8 cellular contexts compared by ENCODE assay signal in the genomic region with DNA sequence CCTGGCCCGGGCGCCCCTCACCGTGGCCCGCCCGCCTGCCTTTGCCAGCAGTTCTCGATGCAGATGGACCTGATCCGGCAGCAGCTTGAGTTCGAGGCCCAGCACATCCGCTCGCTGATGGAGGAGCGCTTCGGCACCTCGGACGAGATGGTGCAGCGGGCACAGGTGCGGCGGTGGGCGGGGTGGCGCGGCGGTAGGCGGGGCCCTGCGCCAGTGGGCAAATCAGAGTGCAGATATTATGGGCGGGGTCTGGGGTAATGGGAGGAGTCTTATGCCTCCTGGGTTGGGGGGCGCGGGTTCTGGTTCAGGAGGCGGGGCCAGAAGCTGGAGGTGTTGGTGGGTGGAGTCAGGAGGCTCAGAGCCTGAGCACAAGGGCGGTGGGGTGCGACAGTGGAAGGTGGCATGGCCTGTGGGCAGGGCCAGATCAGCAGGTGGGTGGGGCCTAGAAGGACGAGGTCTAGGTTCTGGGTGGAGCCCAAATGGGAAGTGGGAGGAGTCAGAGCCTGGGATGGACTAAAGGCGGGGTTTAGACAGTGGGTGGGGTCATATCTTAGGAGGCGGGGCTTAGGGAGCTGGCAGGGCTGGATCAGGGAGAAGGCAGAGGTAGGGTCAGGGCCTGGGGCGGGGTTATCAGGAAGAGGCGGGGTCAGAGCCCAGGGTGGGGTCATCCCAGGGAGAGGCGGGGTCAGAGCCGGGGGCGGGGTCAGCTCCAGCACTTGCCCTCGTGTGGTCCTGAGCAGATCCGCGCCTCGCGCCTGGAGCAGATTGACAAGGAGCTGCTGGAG. TPM values are rescaled to one million over a fixed set of nuclear protein-coding genes. Genes with fewer than 3 reads are reported as not detected.
DNase-seq lines count a peak whose midpoint lies in the region; ATAC-seq, FAIRE-seq and TF ChIP-seq lines count a peak whose summit lies in the region.

No MANE protein-coding gene starts in this region.

- H3K27ac ChIP-seq in transverse colon, result no peak overlapping the region

- TF ChIP-seq CTCF in CD14-positive monocyte (IDR thresholded peaks at IDR 0.05) (no peak), transverse colon (IDR thresholded peaks at IDR 0.05) (no peak)

- H3K4me3 ChIP-seq in adipocyte (ENCODE audit: low read length) (no peak overlapping the region), transverse colon (no peak overlapping the region)

- ATAC-seq in HG02870 (IDR thresholded peaks at IDR 0.05; ENCODE audit: unreplicated experiment), result no peak

- peaks cover 28% of the 10 kb centered on the region for H3K27me3 ChIP-seq in adipocyte (replicated peaks; ENCODE audit: control insufficient read depth, insufficient read depth, low read length)
- H3K27me3 ChIP-seq in transverse colon, result peaks cover 92% of the 10 kb centered on the region

- H3K36me3 Mint-ChIP-seq in CD14-positive monocyte, result peaks cover 11 to 15% of the 10 kb centered on the region in 2 donors
- H3K36me3 Mint-ChIP-seq in immature natural killer cell, result no peaks in the 10 kb centered on the region

- H3K4me3 Mint-ChIP-seq in CD14-positive monocyte (peak overlapping the region in 1 of 2 donors; percentile 87), immature natural killer cell (peak overlapping the region in 4 of 5 donors; percentile 35 to 62 (median 51))

- H3K4me1 ChIP-seq in adipocyte (ENCODE audit: control insufficient read depth, insufficient read depth, low read length), result peaks cover 5% of the 10 kb centered on the region
- peaks cover 4 to 27% (median 20%) of the 10 kb centered on the region in 4 donors for H3K4me1 ChIP-seq in transverse colon

- H3K27me3 Mint-ChIP-seq in CD14-positive monocyte (ENCODE audit: low read depth in 3 of 3), result peaks cover 74 to 93% (median 87%) of the 10 kb centered on the region in 3 donors
- H3K27me3 Mint-ChIP-seq in immature natural killer cell (ENCODE audit: low read depth in 3 of 3), result peaks cover 12 to 22% (median 19%) of the 10 kb centered on the region in 3 donors

- DNase-seq in CD14-positive monocyte (ENCODE audit: low spot score) (peak; percentile 68), H54 (ENCODE audit: insufficient read length, low spot score) (peak; percentile 89), RPMI7951 (ENCODE audit: low read depth) (peak; percentile 57), adipocyte (ENCODE audit: low read depth) (peak; percentile 63), immature natural killer cell (peak; percentile 52 to 56 (median 52)), transverse colon (peak; percentile 83), NOMO-1 (lab: John Stamatoyannopoulos, UW; ENCODE audit: unreplicated experiment in 2 of 2) (no peak)

- intact Hi-C loops in CD14-positive monocyte (cut with micrococcal nuclease), result no loop called here
- intact Hi-C loops in transverse colon (cut with DNase I; ENCODE audit: low total_unique reads), result no loop called here

- TF ChIP-seq POLR2A in H54 (IDR thresholded peaks at IDR 0.05; ENCODE audit: low read depth, low read length) (no peak), transverse colon (IDR thresholded peaks at IDR 0.05) (no peak)

- no peaks in the 10 kb centered on the region for H3K9me3 ChIP-seq in adipocyte (ENCODE audit: control insufficient read depth, low read length)
- H3K9me3 ChIP-seq in transverse colon, result no peaks in the 10 kb centered on the region

- in situ Hi-C loops in transverse colon (cut with MboI; ENCODE audit: low pct_ligation_motif_present in 1 of 4, low pct_unique_long_range_greater_than_20kb in 1 of 4, low sequenced_read_pairs in 3 of 4), result no loop called here

- no peak for FAIRE-seq in H54 (lab: Jason Lieb, UNC)

- H3K36me3 ChIP-seq in adipocyte (ENCODE audit: control insufficient read depth, insufficient read depth, low read length, severe bottlenecking) (no peaks in the 10 kb centered on the region), transverse colon (no peaks in the 10 kb centered on the region)

- H3K9ac ChIP-seq in adipocyte (ENCODE audit: low read length), result no peak overlapping the region

- TF ChIP-seq EP300 in transverse colon (IDR thresholded peaks at IDR 0.05; ENCODE audit: low read depth), result no peak

- H3K27ac Mint-ChIP-seq in CD14-positive monocyte (peak overlapping the region in 1 of 7 donors; percentile 53), immature natural killer cell (peak overlapping the region in 2 of 6 donors; percentile 40 to 45)

- 4 to 18% methylated on average over 4 to 42 of the region's 42 CpGs for WGBS in transverse colon (ENCODE audit: low coverage in 1 of 2), 2 donors

- peaks cover 7 to 22% (median 11%) of the 10 kb centered on the region in 7 donors for H3K9me3 Mint-ChIP-seq in CD14-positive monocyte
- peaks cover 0 to 1% (median 0%) of the 10 kb centered on the region in 6 donors for H3K9me3 Mint-ChIP-seq in immature natural killer cell

- peaks cover 18% of the 10 kb centered on the region for H3K4me1 Mint-ChIP-seq in CD14-positive monocyte
- H3K4me1 Mint-ChIP-seq in immature natural killer cell, result peaks cover 7 to 10% of the 10 kb centered on the region in 2 donors

RNA-seq across cellular contexts. Expression of gene APC2, which starts 5.6 kb away (rescaled TPM):
- polyA plus RNA-seq in CD14-positive monocyte (not detected), immature natural killer cell (under 1 TPM in 1 of 3 donors, not detected in 2; 0.06 TPM)
- not detected in 2 replicates for total RNA-seq in RPMI7951 (2014; rRNA removed; shearing (Covaris generic))
- 1 to 10 TPM in 1 of 4 donors, under 1 TPM in 3; under 0.01 to 6.0 (median 0.36) TPM for total RNA-seq in transverse colon

RNA-seq across cellular contexts. Expression of gene RPS15, which starts 17.3 kb away (rescaled TPM):
- polyA plus RNA-seq in CD14-positive monocyte, result 1,000 to 10,000 TPM; 1,318 to 1,526 TPM
- 1,276 and 1,680 TPM in 2 replicates for total RNA-seq in RPMI7951 (2014; rRNA removed; shearing (Covaris generic))
- polyA plus RNA-seq in immature natural killer cell, result 1,000 to 10,000 TPM; 1,383 to 2,244 (median 1,622) TPM
- 1,000 to 10,000 TPM; 1,367 to 2,740 (median 2,511) TPM for total RNA-seq in transverse colon

RNA-seq across cellular contexts. Expression of gene C19orf25, which starts 23.5 kb away (rescaled TPM):
- polyA plus RNA-seq in CD14-positive monocyte (10 to 100 TPM; 19.9 to 20.9 TPM), immature natural killer cell (10 to 100 TPM; 57.4 to 61.6 (median 61.2) TPM)
- 25.2 and 27.1 TPM in 2 replicates for total RNA-seq in RPMI7951 (2014; rRNA removed; shearing (Covaris generic))
- 10 to 100 TPM; 36.2 to 89.2 (median 46.0) TPM for total RNA-seq in transverse colon

RNA-seq across cellular contexts. Expression of gene PCSK4, which starts 34.6 kb away (rescaled TPM):
- polyA plus RNA-seq in CD14-positive monocyte (under 1 TPM in 1 of 2 donors, not detected in 1; 0.34 TPM), immature natural killer cell (under 1 TPM in 2 of 3 donors, not detected in 1; 0.25 to 0.33 TPM)
- 0.39 and 5.5 TPM in 2 replicates for total RNA-seq in RPMI7951 (2014; rRNA removed; shearing (Covaris generic))
- total RNA-seq in transverse colon, result 10 to 100 TPM in 1 of 4 donors, 1 to 10 TPM in 3; 2.6 to 11.9 (median 7.5) TPM

RNA-seq across cellular contexts. Expression of gene REEP6, which starts 35.5 kb away (rescaled TPM):
- polyA plus RNA-seq in CD14-positive monocyte (1 to 10 TPM in 1 of 2 donors, under 1 TPM in 1; 0.51 to 1.8 TPM), immature natural killer cell (1 to 10 TPM; 4.0 to 7.1 (median 6.4) TPM)
- total RNA-seq in RPMI7951 (2014; rRNA removed; shearing (Covaris generic)), result 3.3 and 4.2 TPM in 2 replicates
- total RNA-seq in transverse colon, result 1 to 10 TPM in 2 of 4 donors, not detected in 2; 2.2 to 3.3 TPM

Comparison
In these comparisons a context has a peak if more than half of its experiments do, and no peak if none do; other contexts are left out.
1. DNase-seq: peak in CD14-positive monocyte (single experiment), H54 (single experiment), RPMI7951 (single experiment), adipocyte (single experiment), immature natural killer cell (3 of 3) and transverse colon (single experiment); none in NOMO-1 (0 of 2).